ENCODE assay signal across 8 cellular contexts in genomic region chr1:156245451-156246232, GRCh38. TPM values are rescaled to one million over a fixed set of nuclear protein-coding genes. Genes with fewer than 3 reads are reported as not detected.
DNase-seq lines count a peak whose midpoint lies in the region; TF ChIP-seq lines count a peak whose summit lies in the region.

No MANE protein-coding gene starts in this region.

- peak; percentile 26 for DNase-seq in NCI-H1694 treated with DMSO at 0.1 percent for 48 hours (lab: John Stamatoyannopoulos, UW)
- DNase-seq in NCI-H1694 (lab: John Stamatoyannopoulos, UW): no peak
- peak; percentile 38 for DNase-seq in NCI-H748 treated with DMSO at 0.1 percent for 48 hours (lab: John Stamatoyannopoulos, UW)
- no peak for DNase-seq in astrocyte of the spinal cord (ENCODE audit: low read depth, low spot score)
- DNase-seq in lung microvascular endothelial cell (ENCODE audit: low read depth in 2 of 2): peak; percentile 40 to 56
- no peak for DNase-seq in C1 segment of cervical spinal cord (lab: John Stamatoyannopoulos, UW)
- DNase-seq in GOT3 (lab: John Stamatoyannopoulos, UW): no peak
- DNase-seq in H4 (ENCODE audit: low spot score): no peak

- H3K4me3 ChIP-seq in astrocyte of the spinal cord (ENCODE audit: low read depth, low read length): peak overlapping the region; percentile 7

- no peak for TF ChIP-seq CTCF in astrocyte of the spinal cord (IDR thresholded peaks at IDR 0.05; ENCODE audit: low read depth, low read length)

- in situ Hi-C loops in astrocyte of the spinal cord (cut with HindIII; ENCODE audit: low sequenced_read_pairs): no loop called here

RNA-seq across cellular contexts. Expression of gene PAQR6, which starts 2.2 kb away (rescaled TPM):
- total RNA-seq in lung microvascular endothelial cell: 0.22 and 0.60 TPM in 2 replicates
- total RNA-seq in H4 (2014; rRNA removed; shearing (Covaris generic)): 0.50 and 1.0 TPM in 2 replicates

RNA-seq across cellular contexts. Expression of gene BGLAP, which starts 3.7 kb away (rescaled TPM):
- under 0.01 and 0.20 TPM in 2 replicates for total RNA-seq in lung microvascular endothelial cell
- total RNA-seq in H4 (2014; rRNA removed; shearing (Covaris generic)): 0.08 TPM in 1 of 2 replicates, not detected in the other

RNA-seq across cellular contexts. Expression of gene PMF1, which starts 32.8 kb away (rescaled TPM):
- 39.9 and 45.8 TPM in 2 replicates for total RNA-seq in lung microvascular endothelial cell
- total RNA-seq in H4 (2014; rRNA removed; shearing (Covaris generic)): 68.2 and 79.0 TPM in 2 replicates

RNA-seq across cellular contexts. Expression of gene SMG5, which starts 37.0 kb away (rescaled TPM):
- total RNA-seq in lung microvascular endothelial cell: 29.9 and 53.2 TPM in 2 replicates
- 39.9 and 45.9 TPM in 2 replicates for total RNA-seq in H4 (2014; rRNA removed; shearing (Covaris generic))

RNA-seq across cellular contexts. Expression of gene TMEM79, which starts 38.5 kb away (rescaled TPM):
- total RNA-seq in lung microvascular endothelial cell: 0.44 and 0.79 TPM in 2 replicates
- total RNA-seq in H4 (2014; rRNA removed; shearing (Covaris generic)): 1.4 and 7.3 TPM in 2 replicates

Comparison
In these comparisons a context has a peak if more than half of its experiments do, and no peak if none do; other contexts are left out.
1. DNase-seq: peak in NCI-H1694 treated with DMSO at 0.1 percent for 48 hours (single experiment), NCI-H748 treated with DMSO at 0.1 percent for 48 hours (single experiment) and lung microvascular endothelial cell (2 of 2); none in NCI-H1694 (single experiment), astrocyte of the spinal cord (single experiment), C1 segment of cervical spinal cord (0 of 14), GOT3 (single experiment) and H4 (single experiment).